Comparison of ENCODE assay signal across 9 cellular contexts in the genomic region with DNA sequence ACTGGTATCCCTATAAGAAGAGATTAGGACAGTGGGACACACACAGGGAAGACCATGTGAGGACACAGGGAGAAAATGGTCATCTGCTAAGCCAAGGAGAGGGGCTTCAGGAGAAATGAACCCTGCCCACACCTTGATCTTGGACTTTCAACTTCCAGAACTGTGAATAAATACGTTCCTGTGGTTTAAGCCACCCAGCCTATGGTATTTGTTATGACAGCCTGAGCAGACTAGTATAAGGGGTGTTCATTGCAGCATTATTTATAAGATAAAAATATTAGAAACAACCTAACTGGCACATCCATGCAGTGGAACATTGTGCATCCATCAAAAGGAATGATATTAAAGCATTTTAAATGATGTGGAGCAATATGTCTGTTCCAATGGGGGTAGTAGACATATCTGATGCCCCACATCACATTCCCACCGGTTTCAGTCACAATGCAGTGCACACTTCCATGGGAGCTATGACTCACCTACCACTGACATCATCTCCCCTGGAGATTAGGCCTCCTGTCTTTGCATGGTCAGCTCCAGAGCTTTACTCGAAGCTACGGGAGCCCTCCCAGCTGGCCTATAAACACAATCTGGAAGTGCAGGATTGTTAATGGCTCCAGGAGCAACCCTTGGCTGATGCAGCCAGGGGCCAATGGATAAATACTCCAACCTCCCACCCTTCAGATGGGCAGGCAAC. TPM values are rescaled to one million over a fixed set of nuclear protein-coding genes. Genes with fewer than 3 reads are reported as not detected.
DNase-seq lines count a peak whose midpoint lies in the region; ATAC-seq, FAIRE-seq and TF ChIP-seq lines count a peak whose summit lies in the region.
"Had no signal": no experiment of that assay in that cellular context is flagged by ENCODE, and none has a peak within 500 bp of the region (broad histone marks: within the 10 kb centered on the region; RNA-seq: fewer than 3 reads in every experiment).

No MANE protein-coding gene starts in this region.

- no peaks in the 10 kb centered on the region for H3K9me3 Mint-ChIP-seq in CD4-positive, alpha-beta T cell
- peaks cover 12% of the 10 kb centered on the region for H3K9me3 Mint-ChIP-seq in WTC11
- no peaks in the 10 kb centered on the region for H3K9me3 Mint-ChIP-seq in activated T-cell treated with anti-CD3 and anti-CD28 coated beads, Interleukin-2, amount 50 U/mL, for 4 hours

- FAIRE-seq in H54 (lab: Jason Lieb, UNC) = peak; percentile 90

- ATAC-seq in CD4-positive, alpha-beta T cell (ENCODE audit: poor library complexity) = no peak
- ATAC-seq in HG02885 (IDR thresholded peaks at IDR 0.05; ENCODE audit: poor library complexity, unreplicated experiment) = no peak
- no peak for ATAC-seq in WTC11
- no peak for ATAC-seq in activated T-cell treated with anti-CD3 and anti-CD28 coated beads, Interleukin-2, amount 50 U/mL, for 4 hours

- no peaks in the 10 kb centered on the region for H3K36me3 Mint-ChIP-seq in CD4-positive, alpha-beta T cell (ENCODE audit: low read depth)
- peaks cover 3% of the 10 kb centered on the region; the same call in 1 of the 2 replicates for H3K36me3 Mint-ChIP-seq in WTC11
- H3K36me3 Mint-ChIP-seq in activated T-cell treated with anti-CD3 and anti-CD28 coated beads, Interleukin-2, amount 50 U/mL, for 4 hours (ENCODE audit: insufficient read depth) = no peaks in the 10 kb centered on the region

- H3K4me3 ChIP-seq in fibroblast of the aortic adventitia (ENCODE audit: low read depth, low read length) = no peak overlapping the region

- no peak for TF ChIP-seq POLR2A in H54 (IDR thresholded peaks at IDR 0.05; ENCODE audit: low read depth, low read length)

- H3K4me3 Mint-ChIP-seq in CD4-positive, alpha-beta T cell = no peak overlapping the region
- no peak overlapping the region for H3K4me3 Mint-ChIP-seq in WTC11
- no peak overlapping the region for H3K4me3 Mint-ChIP-seq in activated T-cell treated with anti-CD3 and anti-CD28 coated beads, Interleukin-2, amount 50 U/mL, for 4 hours

- no peaks in the 10 kb centered on the region for H3K27me3 ChIP-seq in CD4-positive, alpha-beta T cell (ENCODE audit: control insufficient read depth, insufficient read depth, low read length)

- intact Hi-C loops in CD4-positive, alpha-beta T cell (cut with DNase I, micrococcal nuclease) = no loop called here

- no peak overlapping the region for H3K27ac Mint-ChIP-seq in CD4-positive, alpha-beta T cell
- no peak overlapping the region for H3K27ac Mint-ChIP-seq in WTC11

- no peaks in the 10 kb centered on the region for H3K9me3 ChIP-seq in CD4-positive, alpha-beta T cell (ENCODE audit: control insufficient read depth, low read length)

- no peaks in the 10 kb centered on the region for H3K4me1 Mint-ChIP-seq in CD4-positive, alpha-beta T cell (ENCODE audit: low read depth)
- peaks cover 11% of the 10 kb centered on the region for H3K4me1 Mint-ChIP-seq in WTC11
- H3K4me1 Mint-ChIP-seq in activated T-cell treated with anti-CD3 and anti-CD28 coated beads, Interleukin-2, amount 50 U/mL, for 4 hours (ENCODE audit: low read depth) = no peaks in the 10 kb centered on the region

- H3K27me3 Mint-ChIP-seq in CD4-positive, alpha-beta T cell = no peaks in the 10 kb centered on the region
- H3K27me3 Mint-ChIP-seq in WTC11 (ENCODE audit: low read depth) = no peaks in the 10 kb centered on the region
- no peaks in the 10 kb centered on the region for H3K27me3 Mint-ChIP-seq in activated T-cell treated with anti-CD3 and anti-CD28 coated beads, Interleukin-2, amount 50 U/mL, for 4 hours (ENCODE audit: low read depth)

- TF ChIP-seq CTCF in fibroblast of the aortic adventitia (IDR thresholded peaks at IDR 0.05; ENCODE audit: insufficient read depth, low read length) = no peak
- TF ChIP-seq CTCF in CD4-positive, alpha-beta T cell (IDR thresholded peaks at IDR 0.05) = no peak
- TF ChIP-seq CTCF in WTC11 (IDR thresholded peaks at IDR 0.05) = no peak

- CTCF ChIA-PET in CD4-positive, alpha-beta T cell (lab: Charles Lee) = no interaction called here
- CTCF ChIA-PET in WTC11 (lab: Charles Lee) = no interaction called here

- DNase-seq in A172 (ENCODE audit: low spot score) (peak; percentile 93), H54 (ENCODE audit: insufficient read length, low spot score) (peak; percentile 64), SW 1271 (lab: John Stamatoyannopoulos, UW) (peak; percentile 15 to 49), fibroblast of the aortic adventitia (ENCODE audit: low read depth) (peak; percentile 83), WTC11 (ENCODE audit: low spot score) (no peak)
- no peak for DNase-seq in CD4-positive, alpha-beta T cell
- no peak for DNase-seq in activated T-cell treated with anti-CD3 and anti-CD28 coated beads, Interleukin-2, amount 50 U/mL, for 4 hours
- DNase-seq: AML-193 had no signal

- POLR2A ChIA-PET in CD4-positive, alpha-beta T cell (lab: Charles Lee) = no interaction called here
- POLR2A ChIA-PET in WTC11 (lab: Charles Lee) = no interaction called here

- no peak overlapping the region for H3K27ac ChIP-seq in CD4-positive, alpha-beta T cell (ENCODE audit: low read depth, low read length)

TF ChIP-seq in WTC11, 78 proteins besides CTCF, POLR2A, EP300 and RAD21:
- no peak for TF ChIP-seq FOXP1 (CRISPR knock-in tag; IDR thresholded peaks at IDR 0.05; ENCODE audit: borderline replicate concordance)
- TF ChIP-seq, protein P1, sequence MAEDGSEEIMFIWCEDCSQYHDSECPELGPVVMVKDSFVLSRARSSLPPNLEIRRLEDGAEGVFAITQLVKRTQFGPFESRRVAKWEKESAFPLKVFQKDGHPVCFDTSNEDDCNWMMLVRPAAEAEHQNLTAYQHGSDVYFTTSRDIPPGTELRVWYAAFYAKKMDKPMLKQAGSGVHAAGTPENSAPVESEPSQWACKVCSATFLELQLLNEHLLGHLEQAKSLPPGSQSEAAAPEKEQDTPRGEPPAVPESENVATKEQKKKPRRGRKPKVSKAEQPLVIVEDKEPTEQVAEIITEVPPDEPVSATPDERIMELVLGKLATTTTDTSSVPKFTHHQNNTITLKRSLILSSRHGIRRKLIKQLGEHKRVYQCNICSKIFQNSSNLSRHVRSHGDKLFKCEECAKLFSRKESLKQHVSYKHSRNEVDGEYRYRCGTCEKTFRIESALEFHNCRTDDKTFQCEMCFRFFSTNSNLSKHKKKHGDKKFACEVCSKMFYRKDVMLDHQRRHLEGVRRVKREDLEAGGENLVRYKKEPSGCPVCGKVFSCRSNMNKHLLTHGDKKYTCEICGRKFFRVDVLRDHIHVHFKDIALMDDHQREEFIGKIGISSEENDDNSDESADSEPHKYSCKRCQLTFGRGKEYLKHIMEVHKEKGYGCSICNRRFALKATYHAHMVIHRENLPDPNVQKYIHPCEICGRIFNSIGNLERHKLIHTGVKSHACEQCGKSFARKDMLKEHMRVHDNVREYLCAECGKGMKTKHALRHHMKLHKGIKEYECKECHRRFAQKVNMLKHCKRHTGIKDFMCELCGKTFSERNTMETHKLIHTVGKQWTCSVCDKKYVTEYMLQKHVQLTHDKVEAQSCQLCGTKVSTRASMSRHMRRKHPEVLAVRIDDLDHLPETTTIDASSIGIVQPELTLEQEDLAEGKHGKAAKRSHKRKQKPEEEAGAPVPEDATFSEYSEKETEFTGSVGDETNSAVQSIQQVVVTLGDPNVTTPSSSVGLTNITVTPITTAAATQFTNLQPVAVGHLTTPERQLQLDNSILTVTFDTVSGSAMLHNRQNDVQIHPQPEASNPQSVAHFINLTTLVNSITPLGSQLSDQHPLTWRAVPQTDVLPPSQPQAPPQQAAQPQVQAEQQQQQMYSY (CRISPR knock-in tag; IDR thresholded peaks at IDR 0.05) = no peak
- TF ChIP-seq, protein P2, sequence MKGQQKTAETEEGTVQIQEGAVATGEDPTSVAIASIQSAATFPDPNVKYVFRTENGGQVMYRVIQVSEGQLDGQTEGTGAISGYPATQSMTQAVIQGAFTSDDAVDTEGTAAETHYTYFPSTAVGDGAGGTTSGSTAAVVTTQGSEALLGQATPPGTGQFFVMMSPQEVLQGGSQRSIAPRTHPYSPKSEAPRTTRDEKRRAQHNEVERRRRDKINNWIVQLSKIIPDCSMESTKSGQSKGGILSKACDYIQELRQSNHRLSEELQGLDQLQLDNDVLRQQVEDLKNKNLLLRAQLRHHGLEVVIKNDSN (CRISPR knock-in tag; IDR thresholded peaks at IDR 0.05) = no peak
- TF ChIP-seq, protein P3, sequence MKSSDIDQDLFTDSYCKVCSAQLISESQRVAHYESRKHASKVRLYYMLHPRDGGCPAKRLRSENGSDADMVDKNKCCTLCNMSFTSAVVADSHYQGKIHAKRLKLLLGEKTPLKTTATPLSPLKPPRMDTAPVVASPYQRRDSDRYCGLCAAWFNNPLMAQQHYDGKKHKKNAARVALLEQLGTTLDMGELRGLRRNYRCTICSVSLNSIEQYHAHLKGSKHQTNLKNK (CRISPR knock-in tag; IDR thresholded peaks at IDR 0.05) = no peak

RNA-seq across cellular contexts. Expression of a gene that starts 38.9 kb away (rescaled TPM):
- total RNA-seq in A172 (2014; rRNA removed; shearing (Covaris generic)) = 4.4 and 4.5 TPM in 2 replicates
- total RNA-seq in fibroblast of the aortic adventitia (ENCODE audit: low replicate concordance) = 0.49 and 1.9 TPM in 2 replicates
- under 1 TPM; 0.45 to 0.96 TPM for total RNA-seq in CD4-positive, alpha-beta T cell
- 0.32 to 0.35 TPM (median 0.34 TPM) in 3 replicates for total RNA-seq in WTC11 (2021)
- total RNA-seq in activated T-cell treated with anti-CD3 and anti-CD28 coated beads, Interleukin-2, amount 50 U/mL, for 4 hours = 1 to 10 TPM; 5.8 to 6.1 (median 6.1) TPM

Comparison
In these comparisons a context has a peak if more than half of its experiments do, and no peak if none do; other contexts are left out.
1. DNase-seq: peak in A172 (single experiment), H54 (single experiment), SW 1271 (2 of 2) and fibroblast of the aortic adventitia (single experiment); none in CD4-positive, alpha-beta T cell (0 of 10), WTC11 (single experiment) and activated T-cell treated with anti-CD3 and anti-CD28 coated beads, Interleukin-2, amount 50 U/mL, for 4 hours (single experiment).